Comparison of ENCODE assay signal across 17 cellular contexts in genomic region chr2:98020992-98021713, GRCh38. TPM values are rescaled to one million over a fixed set of nuclear protein-coding genes. Genes with fewer than 3 reads are reported as not detected.
A peak's percentile ranks its signal among the peaks of the same experiment; 100 is the strongest.
DNase-seq lines count a peak whose midpoint lies in the region; ATAC-seq and TF ChIP-seq lines count a peak whose summit lies in the region.
"Had no signal": no experiment of that assay in that cellular context is flagged by ENCODE, and none has a peak within 500 bp of the region (broad histone marks: within the 10 kb centered on the region; RNA-seq: fewer than 3 reads in every experiment).

No MANE protein-coding gene starts in this region.

- no peaks in the 10 kb centered on the region for H3K4me1 Mint-ChIP-seq in WTC11

- no peak overlapping the region for H3K27ac Mint-ChIP-seq in WTC11

- POLR2A ChIA-PET in WTC11 (lab: Charles Lee) = no interaction called here

- ATAC-seq in WTC11 = peak; percentile 48
- ATAC-seq: foreskin keratinocyte, left lung had no signal

- no peaks in the 10 kb centered on the region for H3K9me3 ChIP-seq in BE2C
- H3K9me3 ChIP-seq: left lung, SJSA1, testis had no signal

- CTCF ChIA-PET in WTC11 (lab: Charles Lee) = no interaction called here

- no peak overlapping the region for H3K4me3 Mint-ChIP-seq in WTC11

- peaks cover 23% of the 10 kb centered on the region for H3K9me3 Mint-ChIP-seq in WTC11

- H3K36me3 ChIP-seq in BE2C = no peaks in the 10 kb centered on the region
- H3K36me3 ChIP-seq: BLaER1, left lung, SJSA1 had no signal

- no peaks in the 10 kb centered on the region; the same call in 1 of the 2 replicates for H3K27me3 Mint-ChIP-seq in WTC11 (ENCODE audit: low read depth)

- H3K4me1 ChIP-seq in BE2C = no peaks in the 10 kb centered on the region
- H3K4me1 ChIP-seq: foreskin keratinocyte, left lung, testis had no signal

- no peak overlapping the region for H3K4me3 ChIP-seq in BE2C (ENCODE audit: low read depth, low read length)
- H3K4me3 ChIP-seq: BLaER1, left lung, SJSA1, testis had no signal

- TF ChIP-seq CTCF in BE2C (IDR thresholded peaks at IDR 0.05; ENCODE audit: low read depth, low read length) (no peak), WTC11 (IDR thresholded peaks at IDR 0.05) (no peak)

- H3K36me3 Mint-ChIP-seq in WTC11 = no peaks in the 10 kb centered on the region; the same call in 1 of the 2 replicates

- H3K27me3 ChIP-seq in BE2C = no peaks in the 10 kb centered on the region
- H3K27me3 ChIP-seq: BLaER1, left lung, SJSA1, testis had no signal

- peak; percentile 71 for DNase-seq in Ammon's horn (ENCODE audit: low spot score)
- DNase-seq in BE2C = peak; percentile 49
- no peak for DNase-seq in WTC11 (ENCODE audit: low spot score)
- peak; percentile 62 for DNase-seq in mesenteric fat pad (ENCODE audit: low spot score)
- DNase-seq in hippocampal formation (lab: John Stamatoyannopoulos, UW) = no peak
- no peak for DNase-seq in activated CD4-positive, alpha-beta T cell treated with anti-CD3 and anti-CD28 coated beads, Interleukin-2, amount 50 U/mL, for 48 hours
- no peak for DNase-seq in activated naive CD4-positive, alpha-beta T cell treated with Interleukin-2 at 50 U/mL for 16 hours
- DNase-seq: activated CD4-positive, alpha-beta T cell treated with anti-CD3 and anti-CD28 coated beads for 4 hours; activated gamma-delta T cell; foreskin keratinocyte; Kasumi-1; left lung; NCI-H1436; T-helper 9 cell; testis had no signal

TF ChIP-seq in WTC11, 78 proteins besides CTCF, POLR2A, EP300 and RAD21:
- no peak for TF ChIP-seq ZBTB43 (CRISPR knock-in tag; IDR thresholded peaks at IDR 0.05)
- no peak for TF ChIP-seq ZNF263 (CRISPR knock-in tag; IDR thresholded peaks at IDR 0.05; ENCODE audit: low read depth)
- TF ChIP-seq NR1H2 (CRISPR knock-in tag; IDR thresholded peaks at IDR 0.05) = no peak
- no peak for TF ChIP-seq ZNF317 (CRISPR knock-in tag; IDR thresholded peaks at IDR 0.05; ENCODE audit: borderline replicate concordance, low read depth)
- TF ChIP-seq SMAD4 (CRISPR knock-in tag; IDR thresholded peaks at IDR 0.05) = no peak
- no peak for TF ChIP-seq IRF1 (CRISPR knock-in tag; IDR thresholded peaks at IDR 0.05)
- TF ChIP-seq ZNF416 (CRISPR knock-in tag; IDR thresholded peaks at IDR 0.05) = no peak
- TF ChIP-seq TP53 (CRISPR knock-in tag; IDR thresholded peaks at IDR 0.05) = no peak
- TF ChIP-seq ZNF232 (CRISPR knock-in tag; IDR thresholded peaks at IDR 0.05) = no peak
- no peak for TF ChIP-seq ETV6 (CRISPR knock-in tag; IDR thresholded peaks at IDR 0.05)
- TF ChIP-seq CDX4 (CRISPR knock-in tag; IDR thresholded peaks at IDR 0.05; ENCODE audit: borderline replicate concordance) = no peak

RNA-seq across cellular contexts. Expression of gene TMEM131, which starts 25.4 kb away (rescaled TPM):
- polyA plus RNA-seq in BE2C (2012; ENCODE audit: insufficient read depth, insufficient read length, low read depth) = 9.7 TPM
- total RNA-seq in WTC11 (2021) = 18.6 to 21.9 TPM (median 19.4 TPM) in 3 replicates
- total RNA-seq in mesenteric fat pad = 34.8 TPM

Comparison
In these comparisons a context has a peak if more than half of its experiments do, and no peak if none do; other contexts are left out.
1. DNase-seq: peak in Ammon's horn (single experiment), BE2C (single experiment) and mesenteric fat pad (single experiment); none in WTC11 (single experiment), hippocampal formation (0 of 2), activated CD4-positive, alpha-beta T cell treated with anti-CD3 and anti-CD28 coated beads, Interleukin-2, amount 50 U/mL, for 48 hours (0 of 2) and activated naive CD4-positive, alpha-beta T cell treated with Interleukin-2 at 50 U/mL for 16 hours (single experiment).